1 cellular context compared by ENCODE assay signal in the genomic region with DNA sequence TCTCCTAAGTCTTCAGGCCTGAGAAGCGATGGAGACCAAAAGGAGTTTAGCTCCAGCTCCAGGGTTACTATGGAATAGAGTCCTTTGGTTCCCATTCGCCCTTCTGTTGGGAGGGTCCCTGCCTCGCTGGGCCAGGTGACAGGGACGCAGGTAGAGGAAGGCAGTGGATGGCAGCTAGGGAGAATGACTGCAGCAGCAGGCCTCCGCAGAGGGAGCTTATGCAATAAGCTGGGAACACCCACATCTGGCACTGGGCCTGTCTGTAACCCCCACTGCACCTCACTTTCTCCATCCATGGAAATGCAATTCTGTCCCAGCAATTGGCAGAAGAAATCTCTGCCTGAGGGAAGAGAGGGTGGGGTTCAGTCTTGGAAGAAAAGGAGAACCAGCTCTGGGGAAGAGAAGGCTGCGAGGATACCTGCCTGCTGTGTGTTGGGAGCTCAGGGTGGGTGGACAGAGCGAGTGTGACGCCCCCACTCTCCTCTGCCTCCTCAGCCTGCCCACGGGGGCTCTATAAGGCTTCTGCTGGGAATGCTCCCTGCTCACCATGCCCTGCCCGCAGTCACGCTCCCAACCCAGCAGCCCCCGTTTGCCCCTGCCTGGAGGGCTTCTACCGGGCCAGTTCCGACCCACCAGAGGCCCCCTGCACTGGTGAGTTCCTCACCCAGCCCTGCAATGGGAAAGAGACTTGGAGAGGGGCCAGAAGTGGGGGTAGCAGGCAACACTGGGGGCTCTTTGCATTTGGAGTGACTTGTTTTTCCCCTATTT.
TF ChIP-seq lines count a peak whose summit lies in the region.

No MANE protein-coding gene starts in this region.

TF ChIP-seq in K562, 482 proteins besides CTCF, POLR2A, EP300 and RAD21:
- peak; percentile 21; the same call in 1 of the 2 replicates for TF ChIP-seq NFIC (IDR thresholded peaks at IDR 0.05)
- TF ChIP-seq NKRF (IDR thresholded peaks at IDR 0.05; ENCODE audit: borderline replicate concordance), result no peak
- TF ChIP-seq CEBPG (CRISPR knock-in tag; IDR thresholded peaks at IDR 0.05), result peak; percentile 22; the same call in 1 of the 2 replicates
- TF ChIP-seq CEBPG (tag; conservative IDR thresholded peaks at IDR 0.05 in 1 of 2, IDR thresholded peaks at IDR 0.05 in 1 of 2), result no peak
TF ChIP-seq in K562: peak in this region for 2.
